ENCODE assay signal across 1 cellular context in genomic region chr22:30251661-30252226, GRCh38.
TF ChIP-seq lines count a peak whose summit lies in the region.

No MANE protein-coding gene starts in this region.

TF ChIP-seq in HepG2, 621 proteins besides CTCF, POLR2A, EP300 and RAD21:
- TF ChIP-seq MEIS2 (CRISPR knock-in tag; IDR thresholded peaks at IDR 0.05) (no peak), EED (CRISPR knock-in tag; IDR thresholded peaks at IDR 0.05) (no peak), ZNF20 (CRISPR knock-in tag; IDR thresholded peaks at IDR 0.05) (no peak), SRF (IDR thresholded peaks at IDR 0.05; ENCODE audit: low read depth, low read length) (no peak), ZNF639 (CRISPR knock-in tag; conservative IDR thresholded peaks at IDR 0.05) (no peak), POLR2AphosphoS2 (IDR thresholded peaks at IDR 0.05; ENCODE audit: low read depth, low read length) (no peak), ZNF703 (CRISPR knock-in tag; IDR thresholded peaks at IDR 0.05; ENCODE audit: borderline replicate concordance) (no peak), ZNF224 (CRISPR knock-in tag; IDR thresholded peaks at IDR 0.05) (no peak), ZBTB7A (CRISPR knock-in tag; IDR thresholded peaks at IDR 0.05) (no peak), TGIF2 (CRISPR knock-in tag; IDR thresholded peaks at IDR 0.05) (no peak), IRX3 (CRISPR knock-in tag; IDR thresholded peaks at IDR 0.05; ENCODE audit: borderline replicate concordance, low read depth) (no peak), AHDC1 (CRISPR knock-in tag; IDR thresholded peaks at IDR 0.05; ENCODE audit: borderline replicate concordance) (no peak), ZNF3 (CRISPR knock-in tag; IDR thresholded peaks at IDR 0.05) (no peak), ZNF672 (CRISPR knock-in tag; IDR thresholded peaks at IDR 0.05) (no peak), FOXA3 (CRISPR knock-in tag; IDR thresholded peaks at IDR 0.05) (no peak)
